In genomic region chr1:9784508-9785133, GRCh38 we compare ENCODE assay signal across 8 cellular contexts. TPM values are rescaled to one million over a fixed set of nuclear protein-coding genes. Genes with fewer than 3 reads are reported as not detected.
DNase-seq lines count a peak whose midpoint lies in the region; ATAC-seq and TF ChIP-seq lines count a peak whose summit lies in the region.

No MANE protein-coding gene starts in this region.

- H3K9ac ChIP-seq in mammary epithelial cell (ENCODE audit: insufficient read depth, low read length) (no peak overlapping the region), mesendoderm (ENCODE audit: low read length) (no peak overlapping the region)

- H4K5ac ChIP-seq in mesendoderm (ENCODE audit: low read length): no peak overlapping the region

- no peak overlapping the region for H2BK120ac ChIP-seq in mesendoderm (ENCODE audit: low read depth, low read length)

- intact Hi-C loops in mammary epithelial cell (cut with micrococcal nuclease): loop anchor here (1.0 to 10.0 kb wide), 6 partner anchors 41 to 250 kb away; partner anchors contain the start of genes CTNNBIP1, LZIC, NMNAT1 and UBE4B

- H3K79me2 ChIP-seq in mammary epithelial cell (ENCODE audit: insufficient read depth, low read length): peaks cover 96% of the 10 kb centered on the region
- H3K79me2 ChIP-seq in mesendoderm (ENCODE audit: control insufficient read depth, insufficient read depth, low read length): peaks cover 8% of the 10 kb centered on the region

- peaks cover 31% of the 10 kb centered on the region for H3K4me1 Mint-ChIP-seq in stimulated activated naive CD8-positive, alpha-beta T cell treated with anti-CD3 and anti-CD28 coated beads, Interleukin-15, amount 100 ng/mL, for 72 hours

- H3K18ac ChIP-seq in mesendoderm (ENCODE audit: low read length): no peak overlapping the region

- peaks cover 12% of the 10 kb centered on the region for H3K4me1 ChIP-seq in mammary epithelial cell (ENCODE audit: insufficient read depth, low read length)
- no peaks in the 10 kb centered on the region for H3K4me1 ChIP-seq in mesendoderm (ENCODE audit: control insufficient read depth, low read depth, low read length)

- no peak overlapping the region for H2AK5ac ChIP-seq in mesendoderm (ENCODE audit: low read length)

- TF ChIP-seq CTCF in VCaP (conservative IDR thresholded peaks at IDR 0.05) (peak; percentile 90), mammary epithelial cell (conservative IDR thresholded peaks at IDR 0.05 in 1 of 2, IDR thresholded peaks at IDR 0.05 in 1 of 2; ENCODE audit: extremely low read depth in 1 of 2, insufficient read depth in 1 of 2, low read depth in 1 of 2, low read length in 2 of 2) (peak; percentile 79 to 84)

- H3K4ac ChIP-seq in mesendoderm (ENCODE audit: low read depth, low read length): no peak overlapping the region

- H4K20me1 ChIP-seq in mammary epithelial cell (ENCODE audit: insufficient read depth, low read length): no peaks in the 10 kb centered on the region

- H3K36me3 ChIP-seq in mammary epithelial cell (ENCODE audit: insufficient read depth, low read length) (no peaks in the 10 kb centered on the region), mesendoderm (ENCODE audit: control insufficient read depth, insufficient read depth, low read length) (no peaks in the 10 kb centered on the region)

- WGBS in mammary epithelial cell (ENCODE audit: low coverage, missing lambda C conversion rate): 25% methylated on average over 3 of the region's 3 CpGs
- WGBS in mesendoderm (ENCODE audit: extremely low coverage, insufficient coverage, low lambda C conversion rate): no CpG with 5 or more reads among the region's 3 CpGs

- no peak overlapping the region for H3K4me3 ChIP-seq in mammary epithelial cell (replicated peaks in 1 of 3; ENCODE audit: insufficient read depth in 1 of 3, low read depth in 2 of 3, low read length in 3 of 3)
- no peak overlapping the region for H3K4me3 ChIP-seq in mesendoderm (ENCODE audit: low read length)

- no peak overlapping the region for H3K27ac Mint-ChIP-seq in stimulated activated naive CD8-positive, alpha-beta T cell treated with anti-CD3 and anti-CD28 coated beads, Interleukin-15, amount 100 ng/mL, for 72 hours

- no peak for ATAC-seq in stimulated activated naive CD8-positive, alpha-beta T cell treated with anti-CD3 and anti-CD28 coated beads, Interleukin-15, amount 100 ng/mL, for 72 hours

- DNase-seq in NCI-H1436 (lab: John Stamatoyannopoulos, UW) (peak; percentile 21), NCI-H1436 treated with DMSO at 0.1 percent for 48 hours (lab: John Stamatoyannopoulos, UW) (no peak), NCI-H1694 (lab: John Stamatoyannopoulos, UW) (peak; percentile 34), mammary epithelial cell (peak; percentile 52), mesendoderm (peak; percentile 77), amniotic stem cell (lab: John Stamatoyannopoulos, UW) (no peak)
- peak; percentile 51 for DNase-seq in stimulated activated naive CD8-positive, alpha-beta T cell treated with anti-CD3 and anti-CD28 coated beads, Interleukin-15, amount 100 ng/mL, for 72 hours

- H3K23ac ChIP-seq in mesendoderm (ENCODE audit: low read length): no peak overlapping the region

- CTCF ChIA-PET in mammary epithelial cell (lab: Charles Lee; ENCODE audit: low non-redundant PET): interaction anchor here (0.5 to 0.8 kb wide), 5 partner anchors 13 to 158 kb away, joined by 3 to 7 read pairs (median 3); partner anchors contain the start of genes LZIC and NMNAT1

- H3K27me3 ChIP-seq in mammary epithelial cell (ENCODE audit: insufficient read depth, low read length): no peaks in the 10 kb centered on the region
- no peaks in the 10 kb centered on the region for H3K27me3 ChIP-seq in mesendoderm (ENCODE audit: insufficient read depth, low read length, poor library complexity)

- H3K9me3 ChIP-seq in mammary epithelial cell (replicated peaks; ENCODE audit: insufficient read depth, low read length): no peaks in the 10 kb centered on the region

- H3K56ac ChIP-seq in mesendoderm (ENCODE audit: low read length): no peak overlapping the region

- in situ Hi-C loops in mammary epithelial cell (cut with MboI; ENCODE audit: low sequenced_read_pairs in 2 of 2): loop anchor here (5.0 kb wide), 1 partner anchor 83 kb away; no protein-coding TSS in a partner anchor

- no peak overlapping the region for H2BK15ac ChIP-seq in mesendoderm (replicated peaks; ENCODE audit: low read depth)

- H4K8ac ChIP-seq in mesendoderm (ENCODE audit: low read depth, low read length): no peak overlapping the region

- no peaks in the 10 kb centered on the region for H3K9me3 Mint-ChIP-seq in stimulated activated naive CD8-positive, alpha-beta T cell treated with anti-CD3 and anti-CD28 coated beads, Interleukin-15, amount 100 ng/mL, for 72 hours

- BruUV-seq in mammary epithelial cell (replicated peaks; lab: Mats Ljungman, UMichigan): no TSS peak

- dilution Hi-C loops in mammary epithelial cell (cut with HindIII; ENCODE audit: low sequenced_read_pairs): no loop called here

- no peak overlapping the region for H3K4me3 Mint-ChIP-seq in stimulated activated naive CD8-positive, alpha-beta T cell treated with anti-CD3 and anti-CD28 coated beads, Interleukin-15, amount 100 ng/mL, for 72 hours

- H3K27ac ChIP-seq in VCaP: peak overlapping the region; percentile 69; the same call in 1 of the 2 replicates
- H3K27ac ChIP-seq in mammary epithelial cell (ENCODE audit: insufficient read depth, low read depth, low read length): no peak overlapping the region
- no peak overlapping the region for H3K27ac ChIP-seq in mesendoderm (ENCODE audit: low read depth, low read length)

- no peaks in the 10 kb centered on the region for H3K27me3 Mint-ChIP-seq in stimulated activated naive CD8-positive, alpha-beta T cell treated with anti-CD3 and anti-CD28 coated beads, Interleukin-15, amount 100 ng/mL, for 72 hours

- no peak overlapping the region for H2BK5ac ChIP-seq in mesendoderm (ENCODE audit: low read length)

- no peak overlapping the region for H2AFZ ChIP-seq in mammary epithelial cell (ENCODE audit: low read depth, low read length)

- no peak overlapping the region for H3K4me2 ChIP-seq in mammary epithelial cell (ENCODE audit: insufficient read depth, low read depth, low read length)
- H3K4me2 ChIP-seq in mesendoderm (ENCODE audit: low read length): no peak overlapping the region

- H3K79me1 ChIP-seq in mesendoderm (ENCODE audit: low read length): peaks cover 6% of the 10 kb centered on the region

RNA-seq across cellular contexts. Expression of gene CLSTN1, which starts 39.1 kb away (rescaled TPM):
- total RNA-seq in mammary epithelial cell: 100 to 1,000 TPM; 229 to 335 TPM
- 168 TPM for polyA plus RNA-seq in mammary epithelial cell
- 399 TPM for polyA minus RNA-seq in mammary epithelial cell
- polyA plus RNA-seq in mesendoderm (2013, experiment 1 of 2): 43.7 TPM
- polyA plus RNA-seq in mesendoderm (2013, experiment 2 of 2): 43.4 TPM

Comparison
In these comparisons a context has a peak if more than half of its experiments do, and no peak if none do; other contexts are left out.
1. DNase-seq: peak in NCI-H1436 (single experiment), NCI-H1694 (single experiment), mammary epithelial cell (single experiment), mesendoderm (single experiment) and stimulated activated naive CD8-positive, alpha-beta T cell treated with anti-CD3 and anti-CD28 coated beads, Interleukin-15, amount 100 ng/mL, for 72 hours (2 of 2); none in NCI-H1436 treated with DMSO at 0.1 percent for 48 hours (single experiment) and amniotic stem cell (single experiment).